Comparison of ENCODE assay signal across 16 cellular contexts in genomic region chr11:680476-680875, GRCh38. TPM values are rescaled to one million over a fixed set of nuclear protein-coding genes. Genes with fewer than 3 reads are reported as not detected.
"Had no signal": no experiment of that assay in that cellular context is flagged by ENCODE, and none has a peak within 500 bp of the region (broad histone marks: within the 10 kb centered on the region; RNA-seq: fewer than 3 reads in every experiment).

No MANE protein-coding gene starts in this region.

- H3K4me1 ChIP-seq: prostate gland, sigmoid colon, tibial artery, vagina had no signal

- H3K4me3 ChIP-seq: hepatocyte, prostate gland, sigmoid colon, tibial artery, vagina had no signal

- H3K4me3 Mint-ChIP-seq: activated CD8-positive, alpha-beta memory T cell treated with anti-CD3 and anti-CD28 coated beads, Interleukin-2, amount 10 ng/mL, durations not matched to agents 7 days and 5 days; activated naive CD4-positive, alpha-beta T cell treated with anti-CD3 and anti-CD28 coated beads, Interleukin-2, amount 10 ng/mL, durations not matched to agents 7 days and 5 days had no signal

- H3K4me2 ChIP-seq: hepatocyte had no signal

- H3K27me3 Mint-ChIP-seq: activated CD8-positive, alpha-beta memory T cell treated with anti-CD3 and anti-CD28 coated beads, Interleukin-2, amount 10 ng/mL, durations not matched to agents 7 days and 5 days; activated naive CD4-positive, alpha-beta T cell treated with anti-CD3 and anti-CD28 coated beads, Interleukin-2, amount 10 ng/mL, durations not matched to agents 7 days and 5 days had no signal

- H3K79me2 ChIP-seq: hepatocyte had no signal

- H3K9me3 Mint-ChIP-seq: activated naive CD4-positive, alpha-beta T cell treated with anti-CD3 and anti-CD28 coated beads, Interleukin-2, amount 10 ng/mL, durations not matched to agents 7 days and 5 days; activated T-helper 2 cell treated with anti-CD3 and anti-CD28 coated beads, Interferon-gamma antibody, Interleukin-2, Interleukin-4, amounts not matched to agents 10 μg/mL and 5 μg/mL and 100 μg/mL, durations not matched to agents 14 hours and 24 hours and 36 hours had no signal

- ATAC-seq: activated CD8-positive, alpha-beta memory T cell treated with anti-CD3 and anti-CD28 coated beads, Interleukin-2, amount 10 ng/mL, durations not matched to agents 7 days and 5 days; esophagus mucosa had no signal

- H3K9me3 ChIP-seq: prostate gland, sigmoid colon, tibial artery, vagina had no signal

- H3K27ac Mint-ChIP-seq: activated CD8-positive, alpha-beta memory T cell treated with anti-CD3 and anti-CD28 coated beads, Interleukin-2, amount 10 ng/mL, durations not matched to agents 7 days and 5 days; activated naive CD4-positive, alpha-beta T cell treated with anti-CD3 and anti-CD28 coated beads, Interleukin-2, amount 10 ng/mL, durations not matched to agents 7 days and 5 days; activated T-helper 2 cell treated with anti-CD3 and anti-CD28 coated beads, Interferon-gamma antibody, Interleukin-2, Interleukin-4, amounts not matched to agents 10 μg/mL and 5 μg/mL and 100 μg/mL, durations not matched to agents 14 hours and 24 hours and 36 hours had no signal

- H3K27ac ChIP-seq: hepatocyte, prostate gland, sigmoid colon, tibial artery, vagina had no signal

- DNase-seq: activated CD4-positive, CD25-positive, alpha-beta regulatory T cell treated with anti-CD3 and anti-CD28 coated beads, Interleukin-2, amount 50 U/mL, for 72 hours; activated CD8-positive, alpha-beta memory T cell treated with anti-CD3 and anti-CD28 coated beads, Interleukin-2, amount 10 ng/mL, durations not matched to agents 7 days and 5 days; activated naive CD4-positive, alpha-beta T cell treated with anti-CD3 and anti-CD28 coated beads, Interleukin-2, amount 10 ng/mL, durations not matched to agents 7 days and 5 days; activated T-cell treated with anti-CD3 and anti-CD28 coated beads, Interleukin-2, amount 50 U/mL, for 1 hour; mesenchymal stem cell; sigmoid colon; stimulated activated CD4-positive, alpha-beta T cell treated with anti-CD3 and anti-CD28 coated beads, Interleukin-2, amount 100 ng/mL, for 24 hours; tibial artery had no signal

- H3K27me3 ChIP-seq: hepatocyte, sigmoid colon, tibial artery, vagina had no signal

- H2AFZ ChIP-seq: hepatocyte had no signal

RNA-seq across cellular contexts. Expression of gene DRD4, which starts 43.4 kb away (rescaled TPM):
- total RNA-seq: bronchial epithelial cell, hepatocyte, liver, osteoblast had no signal

RNA-seq across cellular contexts. Expression of gene SCT, which starts 53.5 kb away (rescaled TPM):
- total RNA-seq: activated CD8-positive, alpha-beta memory T cell treated with anti-CD3 and anti-CD28 coated beads, Interleukin-2, amount 10 ng/mL, durations not matched to agents 7 days and 5 days; activated T-helper 2 cell treated with anti-CD3 and anti-CD28 coated beads, Interferon-gamma antibody, Interleukin-2, Interleukin-4, amounts not matched to agents 10 μg/mL and 5 μg/mL and 100 μg/mL, durations not matched to agents 14 hours and 24 hours and 36 hours; bronchial epithelial cell; esophagus mucosa; hepatocyte; liver; osteoblast; prostate gland; sigmoid colon; vagina had no signal
